ENCODE assay signal across 29 cellular contexts in the genomic region with DNA sequence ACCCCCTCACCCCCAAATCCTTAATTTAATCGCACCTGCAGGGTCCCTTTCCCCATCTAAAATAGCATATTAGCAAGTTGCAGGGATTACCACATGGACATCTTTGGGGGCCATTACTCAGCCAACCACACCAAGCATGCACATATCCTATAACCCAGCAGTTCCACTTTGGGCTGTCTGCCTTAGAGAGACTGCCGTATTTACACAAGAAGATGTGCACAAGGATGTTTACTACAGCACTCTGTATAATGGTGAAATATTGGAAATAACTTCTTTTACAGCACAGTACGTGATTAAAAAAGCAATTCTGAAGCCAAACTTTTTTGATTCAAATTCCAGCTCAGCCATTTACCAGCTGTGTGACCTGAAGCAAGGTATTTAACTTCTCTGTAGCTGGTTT. TPM values are rescaled to one million over a fixed set of nuclear protein-coding genes. Genes with fewer than 3 reads are reported as not detected.
"Had no signal": no experiment of that assay in that cellular context is flagged by ENCODE, and none has a peak within 500 bp of the region (broad histone marks: within the 10 kb centered on the region; RNA-seq: fewer than 3 reads in every experiment).

No MANE protein-coding gene starts in this region.

- H3K27ac Mint-ChIP-seq: dendritic cell treated with granulocyte-macrophage colony-stimulating factor and Interleukin-4, amounts not matched to agents 40 ng/mL and 50 ng/mL, for 4 days; effector memory CD8-positive, alpha-beta T cell; endodermal cell had no signal

- DNase-seq: colonic mucosa; cortex of kidney; dermis blood vessel endothelial cell; dorsolateral prefrontal cortex; effector CD4-positive, alpha-beta T cell; effector CD8-positive, alpha-beta T cell; effector memory CD4-positive, alpha-beta T cell; effector memory CD8-positive, alpha-beta T cell; endodermal cell; erythroblast; esophagus squamous epithelium; foreskin fibroblast; foreskin keratinocyte; foreskin melanocyte; gastrocnemius medialis; glutamatergic neuron; head of caudate nucleus; heart left ventricle; heart right ventricle had no signal

- H3K36me3 ChIP-seq: colonic mucosa, esophagus squamous epithelium, gastrocnemius medialis, gastroesophageal sphincter, heart left ventricle, heart right ventricle had no signal

- H3K4me1 Mint-ChIP-seq: endodermal cell had no signal

- H3K27me3 ChIP-seq: colonic mucosa, foreskin keratinocyte, gastroesophageal sphincter, heart left ventricle, heart right ventricle had no signal

- ATAC-seq: effector memory CD8-positive, alpha-beta T cell; esophagus mucosa; foreskin keratinocyte; gastrocnemius medialis; gastroesophageal sphincter; heart left ventricle; heart right ventricle had no signal

- H3K27ac ChIP-seq: colonic mucosa, coronary artery, dorsolateral prefrontal cortex, epithelial cell of prostate, esophagus squamous epithelium, foreskin keratinocyte, gastrocnemius medialis, gastroesophageal sphincter, heart left ventricle, heart right ventricle had no signal

- FAIRE-seq: colon, endometrium, endothelial cell of umbilical vein, frontal cortex had no signal

- H3K4me3 ChIP-seq: colonic mucosa, coronary artery, dorsolateral prefrontal cortex, esophagus squamous epithelium, gastrocnemius medialis, gastroesophageal sphincter, heart left ventricle, heart right ventricle had no signal

- H3K9me3 ChIP-seq: colonic mucosa had no signal

- H3K4me3 Mint-ChIP-seq: dendritic cell treated with granulocyte-macrophage colony-stimulating factor and Interleukin-4, amounts not matched to agents 40 ng/mL and 50 ng/mL, for 4 days; effector memory CD8-positive, alpha-beta T cell; endodermal cell had no signal

- H3K4me1 ChIP-seq: colonic mucosa, esophagus squamous epithelium, foreskin keratinocyte, gastrocnemius medialis, gastroesophageal sphincter, heart left ventricle, heart right ventricle had no signal

RNA-seq across cellular contexts. Expression of gene LDLRAD4, which starts 17.2 kb away (rescaled TPM):
- total RNA-seq: fibroblast of lung, foreskin keratinocyte had no signal
- polyA plus RNA-seq: fibroblast of lung, foreskin keratinocyte had no signal
